Comparison of ENCODE assay signal across 8 cellular contexts in genomic region chr22:25405854-25406509, GRCh38.
A peak's percentile ranks its signal among the peaks of the same experiment; 100 is the strongest.
DNase-seq lines count a peak whose midpoint lies in the region; ATAC-seq and TF ChIP-seq lines count a peak whose summit lies in the region.

No MANE protein-coding gene starts in this region.

- H3K27ac ChIP-seq in HCT116 (ENCODE audit: low read depth, low read length) (peak overlapping the region; percentile 73; the same call in 1 of the 2 replicates), smooth muscle cell (ENCODE audit: low read depth) (no peak overlapping the region)

- peak overlapping the region; percentile 58 for H3K9ac ChIP-seq in HCT116 (ENCODE audit: low read length)
- no peak overlapping the region for H3K9ac ChIP-seq in iPS-15b (ENCODE audit: low read depth, low read length)
- no peak overlapping the region for H3K9ac ChIP-seq in smooth muscle cell (ENCODE audit: low read depth)

- no peak overlapping the region for H3K27ac Mint-ChIP-seq in activated CD8-positive, alpha-beta T cell treated with anti-CD3 and anti-CD28 coated beads for 36 hours

- no peak for DNase-seq in HCT116 (ENCODE audit: low read depth, low spot score)
- no peak for DNase-seq in activated CD8-positive, alpha-beta T cell treated with anti-CD3 and anti-CD28 coated beads for 36 hours
- DNase-seq in smooth muscle cell (lab: John Stamatoyannopoulos, UW; ENCODE audit: unreplicated experiment) = no peak
- no peak for DNase-seq in KBM-7
- no peak for DNase-seq in foreskin melanocyte
- DNase-seq in NCI-H345 treated with DMSO at 0.1 percent for 48 hours (lab: John Stamatoyannopoulos, UW; ENCODE audit: unreplicated experiment) = no peak

- POLR2A ChIA-PET in HCT116 (lab: Charles Lee) = no interaction called here
- POLR2A ChIA-PET in activated CD8-positive, alpha-beta T cell treated with anti-CD3 and anti-CD28 coated beads for 36 hours (lab: Charles Lee) = no interaction called here

- H3K9me3 Mint-ChIP-seq in activated CD8-positive, alpha-beta T cell treated with anti-CD3 and anti-CD28 coated beads for 36 hours = no peaks in the 10 kb centered on the region

- in situ Hi-C loops in KBM-7 (cut with MboI; ENCODE audit: low pct_unique_long_range_greater_than_20kb, low sequenced_read_pairs) = no loop called here

- TSS peak; percentile 88 for BruUV-seq in HCT116 (replicated peaks; lab: Mats Ljungman, UMichigan)

- no peaks in the 10 kb centered on the region for H3K27me3 Mint-ChIP-seq in activated CD8-positive, alpha-beta T cell treated with anti-CD3 and anti-CD28 coated beads for 36 hours

- RAD21 ChIA-PET in HCT116 (lab: Charles Lee; ENCODE audit: low non-redundant PET in 1 of 2, low total read pairs in 2 of 2, uncharacterized antibody in 2 of 2, unreplicated experiment in 2 of 2) = interaction anchor here in 1 of 2 experiments (0.6 kb wide), 1 partner anchor 39 kb away, joined by 3 read pairs; no protein-coding TSS in a partner anchor

- peaks cover 33% of the 10 kb centered on the region for H3K79me2 ChIP-seq in HCT116 (ENCODE audit: insufficient read depth, low read length)
- peaks cover 10% of the 10 kb centered on the region for H3K79me2 ChIP-seq in smooth muscle cell (ENCODE audit: low read depth)

- no peaks in the 10 kb centered on the region for H3K9me2 ChIP-seq in HCT116 (ENCODE audit: insufficient read depth)

- no peaks in the 10 kb centered on the region for H3K27me3 ChIP-seq in HCT116 (ENCODE audit: insufficient read depth, low read length)
- H3K27me3 ChIP-seq in iPS-15b (ENCODE audit: control insufficient read depth, insufficient read depth, low read length) = peaks cover 6% of the 10 kb centered on the region
- H3K27me3 ChIP-seq in smooth muscle cell (ENCODE audit: low read depth) = no peaks in the 10 kb centered on the region

- no peak for TF ChIP-seq CTCF in HCT116 (IDR thresholded peaks at IDR 0.05 in 2 of 3, conservative IDR thresholded peaks at IDR 0.05 in 1 of 3; ENCODE audit: borderline replicate concordance in 1 of 3, insufficient read depth in 1 of 3, low read depth in 2 of 3, low read length in 2 of 3)
- no peak for TF ChIP-seq CTCF in activated CD8-positive, alpha-beta T cell treated with anti-CD3 and anti-CD28 coated beads for 36 hours (IDR thresholded peaks at IDR 0.05)
- TF ChIP-seq CTCF in smooth muscle cell (IDR thresholded peaks at IDR 0.05; ENCODE audit: borderline replicate concordance, insufficient read depth, poor library complexity, severe bottlenecking) = no peak

- peaks cover 5% of the 10 kb centered on the region for H3F3A ChIP-seq in smooth muscle cell (ENCODE audit: low read depth)

- H3K4me1 ChIP-seq in HCT116 (ENCODE audit: control insufficient read depth in 1 of 2, insufficient read depth in 2 of 2, low read length in 2 of 2) (peaks cover 35 to 41% of the 10 kb centered on the region in 2 experiments), iPS-15b (ENCODE audit: control insufficient read depth, insufficient read depth, low read length) (peaks cover 13% of the 10 kb centered on the region), smooth muscle cell (ENCODE audit: low read depth) (peaks cover 7% of the 10 kb centered on the region)

- peak overlapping the region; percentile 51 to 73 for H3K4me3 ChIP-seq in HCT116 (replicated peaks in 1 of 2; ENCODE audit: low read depth in 1 of 2, low read length in 2 of 2)
- H3K4me3 ChIP-seq in iPS-15b (ENCODE audit: low read depth, low read length) = peak overlapping the region; percentile 55
- peak overlapping the region; percentile 72 for H3K4me3 ChIP-seq in smooth muscle cell

- H3K4me2 ChIP-seq in HCT116 (ENCODE audit: low read length) (peak overlapping the region; percentile 96), smooth muscle cell (peak overlapping the region; percentile 97)

- ATAC-seq in HCT116 (no peak), GM18870 (IDR thresholded peaks at IDR 0.05; ENCODE audit: unreplicated experiment) (no peak)
- ATAC-seq in activated CD8-positive, alpha-beta T cell treated with anti-CD3 and anti-CD28 coated beads for 36 hours = no peak

- 91% methylated on average over 19 of the region's 19 CpGs for WGBS in smooth muscle cell (ENCODE audit: low lambda C conversion rate)

- TF ChIP-seq POLR2A in HCT116 (IDR thresholded peaks at IDR 0.05; ENCODE audit: borderline replicate concordance, extremely low read depth, insufficient read depth, insufficient read length) = no peak

- intact Hi-C loops in HCT116 (cut with micrococcal nuclease) = no loop called here
- intact Hi-C loops in activated CD8-positive, alpha-beta T cell treated with anti-CD3 and anti-CD28 coated beads for 36 hours (cut with micrococcal nuclease) = no loop called here

- H2AFZ ChIP-seq in HCT116 (ENCODE audit: low read depth, low read length, poor library complexity, severe bottlenecking) (no peak overlapping the region), smooth muscle cell (ENCODE audit: low read depth) (peak overlapping the region; percentile 86)

- H3K36me3 ChIP-seq in HCT116 (ENCODE audit: control insufficient read depth in 1 of 2, insufficient read depth in 2 of 2, low read length in 2 of 2) (no peaks in the 10 kb centered on the region), iPS-15b (ENCODE audit: control insufficient read depth, insufficient read depth, low read length) (no peaks in the 10 kb centered on the region), smooth muscle cell (ENCODE audit: low read depth) (no peaks in the 10 kb centered on the region)

- peaks cover 6% of the 10 kb centered on the region for H3K36me3 Mint-ChIP-seq in activated CD8-positive, alpha-beta T cell treated with anti-CD3 and anti-CD28 coated beads for 36 hours (ENCODE audit: low read depth)

- H3K9me3 ChIP-seq in HCT116 (ENCODE audit: control insufficient read depth in 1 of 2, insufficient read depth in 1 of 2, low read depth in 1 of 2, low read length in 2 of 2) = no peaks in the 10 kb centered on the region
- no peaks in the 10 kb centered on the region for H3K9me3 ChIP-seq in iPS-15b (ENCODE audit: control insufficient read depth, insufficient read depth, low read length)
- no peaks in the 10 kb centered on the region for H3K9me3 ChIP-seq in smooth muscle cell (replicated peaks; ENCODE audit: low read depth)

- H3K4me1 Mint-ChIP-seq in activated CD8-positive, alpha-beta T cell treated with anti-CD3 and anti-CD28 coated beads for 36 hours (ENCODE audit: low read depth) = peaks cover 31% of the 10 kb centered on the region

- peaks cover 3% of the 10 kb centered on the region; the same call in 1 of the 2 replicates for H4K20me1 ChIP-seq in HCT116 (ENCODE audit: insufficient read depth)
- peaks cover 25% of the 10 kb centered on the region for H4K20me1 ChIP-seq in smooth muscle cell (ENCODE audit: low read depth)

- H3K4me3 Mint-ChIP-seq in activated CD8-positive, alpha-beta T cell treated with anti-CD3 and anti-CD28 coated beads for 36 hours = peak overlapping the region; percentile 67

- no peak for TF ChIP-seq RAD21 in HCT116 (IDR thresholded peaks at IDR 0.05; ENCODE audit: low read depth)

- CTCF ChIA-PET in HCT116 (lab: Charles Lee) = no interaction called here
- CTCF ChIA-PET in activated CD8-positive, alpha-beta T cell treated with anti-CD3 and anti-CD28 coated beads for 36 hours (lab: Charles Lee) = no interaction called here

TF ChIP-seq in HCT116, 20 proteins besides CTCF, POLR2A, EP300 and RAD21:
- TF ChIP-seq ATF3 (IDR thresholded peaks at IDR 0.05) (no peak), JUND (IDR thresholded peaks at IDR 0.05) (no peak), EZH2 (IDR thresholded peaks at IDR 0.05) (no peak), YY1 (IDR thresholded peaks at IDR 0.05; ENCODE audit: extremely low read depth, insufficient replicate concordance, low read depth, low read length) (no peak)
